1 cellular context compared by ENCODE assay signal in genomic region chr17:48487221-48487620, GRCh38.
TF ChIP-seq lines count a peak whose summit lies in the region.

No MANE protein-coding gene starts in this region.

TF ChIP-seq in IMR-90, 13 proteins besides CTCF, POLR2A, EP300 and RAD21:
- TF ChIP-seq USF2 (IDR thresholded peaks at IDR 0.05; ENCODE audit: low read depth, low read length) (no peak), CEBPB (IDR thresholded peaks at IDR 0.05; ENCODE audit: low read depth, low read length) (no peak), FOS (IDR thresholded peaks at IDR 0.05; ENCODE audit: low read depth, low read length) (no peak), RCOR1 (IDR thresholded peaks at IDR 0.05; ENCODE audit: insufficient replicate concordance, low read length) (no peak), MAZ (IDR thresholded peaks at IDR 0.05; ENCODE audit: borderline replicate concordance, low read depth, low read length) (no peak), SMC3 (IDR thresholded peaks at IDR 0.05; ENCODE audit: low read depth, low read length) (no peak), CHD1 (IDR thresholded peaks at IDR 0.05; ENCODE audit: low read depth, low read length) (no peak), MAFK (IDR thresholded peaks at IDR 0.05; ENCODE audit: low read depth, low read length) (no peak)
